In the genomic region with DNA sequence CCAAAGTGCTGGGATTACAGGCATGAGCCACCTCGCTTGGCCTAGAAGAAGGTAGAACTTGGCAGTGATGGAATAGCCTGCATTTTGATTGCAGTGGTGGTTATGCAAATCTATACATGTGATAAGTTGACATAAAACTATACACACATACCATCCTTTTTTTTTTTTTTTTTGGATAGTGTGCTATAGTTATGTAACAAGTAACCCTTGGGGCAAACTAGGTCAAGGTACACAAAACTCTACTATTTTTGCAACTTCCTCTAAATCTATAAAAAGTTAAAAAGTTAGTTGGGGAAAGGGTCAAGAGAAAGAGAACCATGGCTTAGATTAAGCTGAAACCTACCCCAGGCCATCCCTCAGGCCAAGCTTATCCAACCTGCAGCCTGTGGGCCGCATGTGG, we compare ENCODE assay signal across 10 cellular contexts. TPM values are rescaled to one million over a fixed set of nuclear protein-coding genes. Genes with fewer than 3 reads are reported as not detected.
DNase-seq lines count a peak whose midpoint lies in the region; ATAC-seq, FAIRE-seq and TF ChIP-seq lines count a peak whose summit lies in the region.
"Had no signal": no experiment of that assay in that cellular context is flagged by ENCODE, and none has a peak within 500 bp of the region (broad histone marks: within the 10 kb centered on the region; RNA-seq: fewer than 3 reads in every experiment).

No MANE protein-coding gene starts in this region.

- H3K27me3 ChIP-seq in small intestine (ENCODE audit: control insufficient read depth in 2 of 2, insufficient read depth in 2 of 2, low read length in 2 of 2) = no peaks in the 10 kb centered on the region
- no peaks in the 10 kb centered on the region for H3K27me3 ChIP-seq in tibial nerve

- TF ChIP-seq CTCF in tibial nerve (IDR thresholded peaks at IDR 0.05) = no peak

- WGBS in small intestine, 3 donors = 85 to 90% (median 87%) methylated on average over 2 of the region's 2 CpGs
- 90 to 95% methylated on average over 2 of the region's 2 CpGs for WGBS in tibial nerve, 2 donors

- intact Hi-C loops in head of caudate nucleus (cut with DNase I) = no loop called here

- no peak for TF ChIP-seq EP300 in tibial nerve (IDR thresholded peaks at IDR 0.05)

- H3K27ac Mint-ChIP-seq in activated CD8-positive, alpha-beta T cell treated with anti-CD3 and anti-CD28 coated beads, Interleukin-2, amount 10 ng/mL, durations not matched to agents 7 days and 5 days = peak overlapping the region; percentile 95
- H3K27ac Mint-ChIP-seq: WTC11 had no signal

- DNase-seq in activated CD8-positive, alpha-beta T cell treated with anti-CD3 and anti-CD28 coated beads, Interleukin-2, amount 10 ng/mL, durations not matched to agents 7 days and 5 days = no peak
- DNase-seq in small intestine (no peak), amygdala (lab: John Stamatoyannopoulos, UW) (no peak), head of caudate nucleus (no peak), tibial nerve (ENCODE audit: low spot score in 2 of 2) (no peak)
- DNase-seq: NCI-H1048, PC-3 had no signal

- no peak for FAIRE-seq in small intestine (lab: Jason Lieb, UNC)

- CTCF ChIA-PET in activated CD8-positive, alpha-beta T cell treated with anti-CD3 and anti-CD28 coated beads, Interleukin-2, amount 10 ng/mL, durations not matched to agents 7 days and 5 days (lab: Charles Lee) = interaction anchor here (0.8 to 2.8 kb wide), 3 partner anchors 10 to 148 kb away, joined by 4 to 43 read pairs (median 5); a partner anchor contains a TSS

- H3K4me3 Mint-ChIP-seq in activated CD8-positive, alpha-beta T cell treated with anti-CD3 and anti-CD28 coated beads, Interleukin-2, amount 10 ng/mL, durations not matched to agents 7 days and 5 days = peak overlapping the region; percentile 64
- H3K4me3 Mint-ChIP-seq: WTC11 had no signal

- H3K36me3 Mint-ChIP-seq in activated CD8-positive, alpha-beta T cell treated with anti-CD3 and anti-CD28 coated beads, Interleukin-2, amount 10 ng/mL, durations not matched to agents 7 days and 5 days (ENCODE audit: low read depth) = peaks cover 83% of the 10 kb centered on the region

- H3K4me1 ChIP-seq in small intestine (ENCODE audit: control insufficient read depth in 2 of 2, insufficient read depth in 1 of 2, low read depth in 1 of 2, low read length in 1 of 2) (peaks cover 0 to 3% of the 10 kb centered on the region in 2 donors), tibial nerve (peaks cover 0 to 37% (median 0%) of the 10 kb centered on the region in 4 donors)

- peaks cover 83% of the 10 kb centered on the region for H3K4me1 Mint-ChIP-seq in activated CD8-positive, alpha-beta T cell treated with anti-CD3 and anti-CD28 coated beads, Interleukin-2, amount 10 ng/mL, durations not matched to agents 7 days and 5 days (ENCODE audit: low read depth)

- H3K4me3 ChIP-seq in small intestine (ENCODE audit: low read depth in 1 of 2, low read length in 2 of 2) (no peak overlapping the region), tibial nerve (no peak overlapping the region)

- H3K27me3 Mint-ChIP-seq in activated CD8-positive, alpha-beta T cell treated with anti-CD3 and anti-CD28 coated beads, Interleukin-2, amount 10 ng/mL, durations not matched to agents 7 days and 5 days (ENCODE audit: low read depth) = no peaks in the 10 kb centered on the region

- POLR2A ChIA-PET in activated CD8-positive, alpha-beta T cell treated with anti-CD3 and anti-CD28 coated beads, Interleukin-2, amount 10 ng/mL, durations not matched to agents 7 days and 5 days (lab: Charles Lee) = interaction anchor here (0.6 to 3.8 kb wide), 8 partner anchors 10 to 148 kb away, joined by 3 to 49 read pairs (median 6); a partner anchor contains a TSS

- ATAC-seq in GM18867 (IDR thresholded peaks at IDR 0.05; ENCODE audit: unreplicated experiment) = peak; percentile 15
- ATAC-seq in HG03342 (IDR thresholded peaks at IDR 0.05; ENCODE audit: unreplicated experiment) = peak; percentile 13
- peak; percentile 11 for ATAC-seq in activated CD8-positive, alpha-beta T cell treated with anti-CD3 and anti-CD28 coated beads, Interleukin-2, amount 10 ng/mL, durations not matched to agents 7 days and 5 days
- ATAC-seq: PC-3, WTC11 had no signal

- H3K27ac ChIP-seq in small intestine (ENCODE audit: low read depth in 1 of 2, low read length in 1 of 2) (peak overlapping the region; percentile 55 to 78), tibial nerve (peak overlapping the region in 2 of 4 donors; percentile 17 to 77)

- H3K9me3 ChIP-seq in small intestine (ENCODE audit: control insufficient read depth, low read depth) (no peaks in the 10 kb centered on the region), tibial nerve (peaks cover 0 to 12% (median 0%) of the 10 kb centered on the region in 4 donors)

- H3K36me3 ChIP-seq in small intestine (ENCODE audit: control insufficient read depth in 2 of 2, insufficient read depth in 2 of 2, low read length in 2 of 2) = peaks cover 5 to 16% of the 10 kb centered on the region in 2 donors
- peaks cover 0 to 40% (median 0%) of the 10 kb centered on the region in 3 donors for H3K36me3 ChIP-seq in tibial nerve

- no peak for TF ChIP-seq POLR2A in tibial nerve (IDR thresholded peaks at IDR 0.05)

- H3K9me3 Mint-ChIP-seq in activated CD8-positive, alpha-beta T cell treated with anti-CD3 and anti-CD28 coated beads, Interleukin-2, amount 10 ng/mL, durations not matched to agents 7 days and 5 days (ENCODE audit: insufficient read depth) = no peaks in the 10 kb centered on the region
- H3K9me3 Mint-ChIP-seq: WTC11 had no signal

RNA-seq across cellular contexts. Expression of a gene that starts 11.1 kb away (rescaled TPM):
- 10 to 100 TPM; 85.2 to 90.5 TPM for total RNA-seq in activated CD8-positive, alpha-beta T cell treated with anti-CD3 and anti-CD28 coated beads, Interleukin-2, amount 10 ng/mL, durations not matched to agents 7 days and 5 days
- polyA plus RNA-seq in small intestine = 10 to 100 TPM; 20.5 to 35.2 (median 30.6) TPM
- total RNA-seq in tibial nerve = 10 to 100 TPM in 3 of 4 donors, 1 to 10 TPM in 1; 9.4 to 16.8 (median 10.1) TPM

RNA-seq across cellular contexts. Expression of a gene that starts 51.4 kb away (rescaled TPM):
- 10 to 100 TPM; 45.5 to 46.6 TPM for total RNA-seq in activated CD8-positive, alpha-beta T cell treated with anti-CD3 and anti-CD28 coated beads, Interleukin-2, amount 10 ng/mL, durations not matched to agents 7 days and 5 days
- polyA plus RNA-seq in small intestine = 100 to 1,000 TPM in 1 of 3 donors, 10 to 100 TPM in 2; 57.0 to 120 (median 68.9) TPM
- total RNA-seq in tibial nerve = 10 to 100 TPM; 35.2 to 74.4 (median 44.6) TPM

Comparison
In these comparisons a context has a peak if more than half of its experiments do, and no peak if none do; other contexts are left out.
1. RNA of a gene that starts 11.1 kb away (total RNA-seq): 85.2 to 90.5 TPM in activated CD8-positive, alpha-beta T cell treated with anti-CD3 and anti-CD28 coated beads, Interleukin-2, amount 10 ng/mL, durations not matched to agents 7 days and 5 days; 9.4 to 16.8 TPM in tibial nerve; every median in the first group is over 4 times any median in the second.
2. Peak in every context shown above with its lines, with median percentiles within 50 percentile points of each other: ATAC-seq.